In the genomic region with DNA sequence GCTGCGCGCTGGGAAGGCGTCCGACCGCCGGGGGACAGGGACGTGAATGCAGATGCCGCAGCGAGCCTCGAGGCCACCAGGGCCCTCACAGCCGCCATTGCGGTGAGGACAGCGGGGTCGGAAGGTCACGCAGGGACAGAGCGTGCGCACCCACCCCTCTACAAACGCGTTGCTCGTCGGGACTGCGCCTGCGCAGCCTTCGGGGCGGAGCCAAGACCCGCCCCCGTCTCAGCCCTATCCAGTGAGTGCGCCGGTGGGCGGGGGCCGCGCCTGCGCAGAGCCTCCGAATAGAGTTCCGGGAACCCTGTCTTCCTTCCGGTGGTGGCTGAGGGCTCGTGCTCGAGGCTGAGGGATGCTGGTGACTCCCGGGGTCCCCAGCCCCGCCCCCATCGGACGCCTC, we compare ENCODE assay signal across 8 cellular contexts.
DNase-seq lines count a peak whose midpoint lies in the region; ATAC-seq and TF ChIP-seq lines count a peak whose summit lies in the region.
"Not testable (repeated sequence)": the region's sequence is repeated elsewhere in the genome, so short reads cannot be mapped to it uniquely, and the experiment has no call there.

No MANE protein-coding gene starts in this region.

- not testable (repeated sequence) for H3K27me3 Mint-ChIP-seq in CD4-positive, alpha-beta memory T cell; activated naive CD8-positive, alpha-beta T cell treated with anti-CD3 and anti-CD28 coated beads, Interleukin-2, amount 10 ng/mL, durations not matched to agents 7 days and 5 days; glutamatergic neuron (ENCODE audit: unreplicated experiment); nephron progenitor cell (ENCODE audit: low read depth, poor library complexity)

- TF ChIP-seq CTCF in glutamatergic neuron (IDR thresholded peaks at IDR 0.05; ENCODE audit: partially characterized antibody, unreplicated experiment); nephron progenitor cell (IDR thresholded peaks at IDR 0.05): not testable (repeated sequence)

- POLR2A ChIA-PET in CD4-positive, alpha-beta memory T cell (lab: Charles Lee; ENCODE audit: partially characterized antibody); activated naive CD8-positive, alpha-beta T cell treated with anti-CD3 and anti-CD28 coated beads, Interleukin-2, amount 10 ng/mL, durations not matched to agents 7 days and 5 days (lab: Charles Lee): not testable (repeated sequence)

- not testable (repeated sequence) for H3K4me1 ChIP-seq in CD4-positive, alpha-beta memory T cell (ENCODE audit: insufficient read depth, low read length)

- not testable (repeated sequence) for H3K36me3 Mint-ChIP-seq in CD4-positive, alpha-beta memory T cell; activated naive CD8-positive, alpha-beta T cell treated with anti-CD3 and anti-CD28 coated beads, Interleukin-2, amount 10 ng/mL, durations not matched to agents 7 days and 5 days; glutamatergic neuron (ENCODE audit: unreplicated experiment); nephron progenitor cell (ENCODE audit: low read depth)

- H3K4me1 Mint-ChIP-seq in CD4-positive, alpha-beta memory T cell; activated naive CD8-positive, alpha-beta T cell treated with anti-CD3 and anti-CD28 coated beads, Interleukin-2, amount 10 ng/mL, durations not matched to agents 7 days and 5 days; glutamatergic neuron (ENCODE audit: low read depth, unreplicated experiment); nephron progenitor cell: not testable (repeated sequence)

- peak overlapping the region; percentile 35 to 70 (median 55) for H3K4me3 Mint-ChIP-seq in CD4-positive, alpha-beta memory T cell
- H3K4me3 Mint-ChIP-seq in activated naive CD8-positive, alpha-beta T cell treated with anti-CD3 and anti-CD28 coated beads, Interleukin-2, amount 10 ng/mL, durations not matched to agents 7 days and 5 days = peak overlapping the region; percentile 54
- not testable (repeated sequence) for H3K4me3 Mint-ChIP-seq in glutamatergic neuron (ENCODE audit: unreplicated experiment)
- peak overlapping the region; percentile 66 for H3K4me3 Mint-ChIP-seq in nephron progenitor cell

- H3K27ac Mint-ChIP-seq in CD4-positive, alpha-beta memory T cell = peak overlapping the region in 2 of 7 donors; percentile 41 to 71
- H3K27ac Mint-ChIP-seq in activated naive CD8-positive, alpha-beta T cell treated with anti-CD3 and anti-CD28 coated beads, Interleukin-2, amount 10 ng/mL, durations not matched to agents 7 days and 5 days; glutamatergic neuron (ENCODE audit: unreplicated experiment); nephron progenitor cell: not testable (repeated sequence)

- CTCF ChIA-PET in CD4-positive, alpha-beta memory T cell (lab: Charles Lee; ENCODE audit: partially characterized antibody) = not testable (repeated sequence)

- not testable (repeated sequence) for H3K27me3 ChIP-seq in CD4-positive, alpha-beta memory T cell (ENCODE audit: insufficient read depth, low read length)

- peak overlapping the region; percentile 15 for H3K27ac ChIP-seq in CD4-positive, alpha-beta memory T cell (ENCODE audit: low read depth, low read length)

- not testable (repeated sequence) for H3K9me3 Mint-ChIP-seq in CD4-positive, alpha-beta memory T cell; activated naive CD8-positive, alpha-beta T cell treated with anti-CD3 and anti-CD28 coated beads, Interleukin-2, amount 10 ng/mL, durations not matched to agents 7 days and 5 days; glutamatergic neuron (ENCODE audit: unreplicated experiment); nephron progenitor cell

- intact Hi-C loops in CD4-positive, alpha-beta memory T cell (cut with micrococcal nuclease) = not testable (repeated sequence)

- peak; percentile 78 for ATAC-seq in GM21526 (IDR thresholded peaks at IDR 0.05; ENCODE audit: low FRiP score, unreplicated experiment)
- ATAC-seq in HG03460 (IDR thresholded peaks at IDR 0.05; ENCODE audit: unreplicated experiment) = peak; percentile 83
- ATAC-seq in activated naive CD8-positive, alpha-beta T cell treated with anti-CD3 and anti-CD28 coated beads, Interleukin-2, amount 10 ng/mL, durations not matched to agents 7 days and 5 days (ENCODE audit: low read depth) = peak; percentile 95

- H3K36me3 ChIP-seq in CD4-positive, alpha-beta memory T cell (ENCODE audit: insufficient read depth, low read length) = not testable (repeated sequence)

- peak; percentile 93 to 99 (median 96) for DNase-seq in CD4-positive, alpha-beta memory T cell
- DNase-seq in T-helper 2 cell (peak; percentile 94 to 98 (median 96)), glutamatergic neuron (peak; percentile 92), nephron progenitor cell (peak; percentile 98)
- DNase-seq in activated naive CD8-positive, alpha-beta T cell treated with anti-CD3 and anti-CD28 coated beads, Interleukin-2, amount 10 ng/mL, durations not matched to agents 7 days and 5 days = peak; percentile 99
- peak; percentile 95 for DNase-seq in stimulated activated CD8-positive, alpha-beta memory T cell treated with anti-CD3 and anti-CD28 coated beads, Interleukin-12 subunit alpha, Interleukin-12 subunit beta, amount 100 ng/mL, for 24 hours (ENCODE audit: extremely low read depth)

- not testable (repeated sequence) for H3K9me3 ChIP-seq in CD4-positive, alpha-beta memory T cell (ENCODE audit: control insufficient read depth in 1 of 2, low read length in 2 of 2)

- not testable (repeated sequence) for H3K4me3 ChIP-seq in CD4-positive, alpha-beta memory T cell (ENCODE audit: low read length in 2 of 2)
